ENCODE assay signal across 8 cellular contexts in genomic region chr12:110600254-110600653, GRCh38. TPM values are rescaled to one million over a fixed set of nuclear protein-coding genes. Genes with fewer than 3 reads are reported as not detected.
DNase-seq lines count a peak whose midpoint lies in the region; ATAC-seq and TF ChIP-seq lines count a peak whose summit lies in the region.

No MANE protein-coding gene starts in this region.

- peak overlapping the region in 3 of 4 donors; percentile 25 to 32 (median 29) for H3K27ac ChIP-seq in gastrocnemius medialis

- in situ Hi-C loops in gastrocnemius medialis (cut with MboI; ENCODE audit: low sequenced_read_pairs in 4 of 4): loop anchor here in 3 of 4 donors (5.0 kb wide), 2 partner anchors 88 to 153 kb away; no protein-coding TSS in a partner anchor

- no peaks in the 10 kb centered on the region for H3K9me3 ChIP-seq in gastrocnemius medialis

- peak; percentile 32; the same call in 1 of the 2 replicates for TF ChIP-seq CTCF in BJ (IDR thresholded peaks at IDR 0.05; ENCODE audit: insufficient read depth, low read depth, low read length)
- TF ChIP-seq CTCF in fibroblast of villous mesenchyme (IDR thresholded peaks at IDR 0.05; ENCODE audit: insufficient read depth, low read depth, low read length): peak; percentile 45
- TF ChIP-seq CTCF in gastrocnemius medialis (IDR thresholded peaks at IDR 0.05 in 4 of 5, conservative IDR thresholded peaks at IDR 0.05 in 1 of 5): peak; percentile 25 to 59 (median 52)

- CTCF ChIA-PET in BJ (lab: Yijun Ruan, JAX): interaction anchor here (0.6 to 21.2 kb wide), 26 partner anchors 9 to 287 kb away, joined by 3 to 340 read pairs (median 10); partner anchors contain the start of genes ARPC3, FAM216A, GPN3 and RAD9B

- H3K4me3 ChIP-seq in BJ (ENCODE audit: low read depth, low read length) (no peak overlapping the region), fibroblast of villous mesenchyme (ENCODE audit: low read depth, low read length) (no peak overlapping the region), gastrocnemius medialis (no peak overlapping the region)

- intact Hi-C loops in gastrocnemius medialis (cut with DNase I; ENCODE audit: low total_unique reads): loop anchor here (1.0 kb wide), 1 partner anchor 98 kb away; no protein-coding TSS in a partner anchor

- POLR2A ChIA-PET in BJ (lab: Charles Lee): interaction anchor here (1.0 kb wide), 1 partner anchor 150 kb away, joined by 3 read pairs; the partner anchor contains the start of gene ARPC3

- DNase-seq in BJ (ENCODE audit: low read depth): no peak
- DNase-seq in H4 (ENCODE audit: low spot score): peak; percentile 52
- peak; percentile 32 for DNase-seq in SK-N-DZ (ENCODE audit: low spot score)
- DNase-seq in fibroblast of villous mesenchyme (ENCODE audit: low read depth): peak; percentile 82
- no peak for DNase-seq in gastrocnemius medialis
- DNase-seq in NCI-H187 (lab: John Stamatoyannopoulos, UW): no peak
- no peak for DNase-seq in NCI-H524 treated with DMSO at 0.1 percent for 48 hours (lab: John Stamatoyannopoulos, UW)

- H3K36me3 ChIP-seq in BJ (ENCODE audit: control insufficient read depth, insufficient read depth, low read length) (no peaks in the 10 kb centered on the region), gastrocnemius medialis (no peaks in the 10 kb centered on the region)

- peaks cover 4 to 9% of the 10 kb centered on the region in 2 donors for H3K4me1 ChIP-seq in gastrocnemius medialis

- no peak for TF ChIP-seq POLR2A in gastrocnemius medialis (IDR thresholded peaks at IDR 0.05)

- ATAC-seq in gastrocnemius medialis: peak; percentile 74 to 77
- no peak for ATAC-seq in HG02840 (IDR thresholded peaks at IDR 0.05; ENCODE audit: low FRiP score, unreplicated experiment)

- H3K27me3 ChIP-seq in BJ (ENCODE audit: control insufficient read depth, insufficient read depth, low read length) (no peaks in the 10 kb centered on the region), gastrocnemius medialis (no peaks in the 10 kb centered on the region)

RNA-seq across cellular contexts. Expression of gene TCTN1, which starts 13.7 kb away (rescaled TPM):
- polyA plus RNA-seq in BJ (2011; rRNA removed): 34.0 and 34.1 TPM in 2 replicates
- 13.9 and 20.2 TPM in 2 replicates for polyA minus RNA-seq in BJ (2011; rRNA and poly(A)+ RNA removed)
- 50.1 and 62.3 TPM in 2 replicates for total RNA-seq in H4 (2014; rRNA removed; shearing (Covaris generic))
- polyA plus RNA-seq in SK-N-DZ (2014; cell fraction: cytosol; rRNA removed): 39.6 and 51.3 TPM in 2 replicates
- polyA plus RNA-seq in SK-N-DZ (2014; cell fraction: nucleus; rRNA removed): 83.2 and 117 TPM in 2 replicates
- total RNA-seq in fibroblast of villous mesenchyme (26.4 and 28.9 TPM in 2 replicates), gastrocnemius medialis (10 to 100 TPM in 3 of 4 donors, 1 to 10 TPM in 1; 4.7 to 30.8 (median 22.7) TPM)

RNA-seq across cellular contexts. Expression of gene PPTC7, which starts 17.1 kb away (rescaled TPM):
- polyA plus RNA-seq in BJ (2011; rRNA removed): 6.0 and 8.8 TPM in 2 replicates
- polyA minus RNA-seq in BJ (2011; rRNA and poly(A)+ RNA removed): 6.9 and 9.8 TPM in 2 replicates
- total RNA-seq in H4 (2014; rRNA removed; shearing (Covaris generic)): 3.6 and 3.7 TPM in 2 replicates
- 4.0 and 4.5 TPM in 2 replicates for polyA plus RNA-seq in SK-N-DZ (2014; cell fraction: cytosol; rRNA removed)
- polyA plus RNA-seq in SK-N-DZ (2014; cell fraction: nucleus; rRNA removed): 3.6 and 8.1 TPM in 2 replicates
- total RNA-seq in fibroblast of villous mesenchyme (6.4 and 9.5 TPM in 2 replicates), gastrocnemius medialis (10 to 100 TPM; 27.6 to 85.8 (median 58.4) TPM)

Comparison
In these comparisons a context has a peak if more than half of its experiments do, and no peak if none do; other contexts are left out.
1. DNase-seq: peak in H4 (single experiment), SK-N-DZ (single experiment) and fibroblast of villous mesenchyme (single experiment); none in BJ (single experiment), gastrocnemius medialis (0 of 2), NCI-H187 (0 of 2) and NCI-H524 treated with DMSO at 0.1 percent for 48 hours (single experiment).
2. Peak in every context shown above with its lines, with median percentiles within 50 percentile points of each other: CTCF ChIP-seq.